Comparison of ENCODE assay signal across 21 cellular contexts in the genomic region with DNA sequence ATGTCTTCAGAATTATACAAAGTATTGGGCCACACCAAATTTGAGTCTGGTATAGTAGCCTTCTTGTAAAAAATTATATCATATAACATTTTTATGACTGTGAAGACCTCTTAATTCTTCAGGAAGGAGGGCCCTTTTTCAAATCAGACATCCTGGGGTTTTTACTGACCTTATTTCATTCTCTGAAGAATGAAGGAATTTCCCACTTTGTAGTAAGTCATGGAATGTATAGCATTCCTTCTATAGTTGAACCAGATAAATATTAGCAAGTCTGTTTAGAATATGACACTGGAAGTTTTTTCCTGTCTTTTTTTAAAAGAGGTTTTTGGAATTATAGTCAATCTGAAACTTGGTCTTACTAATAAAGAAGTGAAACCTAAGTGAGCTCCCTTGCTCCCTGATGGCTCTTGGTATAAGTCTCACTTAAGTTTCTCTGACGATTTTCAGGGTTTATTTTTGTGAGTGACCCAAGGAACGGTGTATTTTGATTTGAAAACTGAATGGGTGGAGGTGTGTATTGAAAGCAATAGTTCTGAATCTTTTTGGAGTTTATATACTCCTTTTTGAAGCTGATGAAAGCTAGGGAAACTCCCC. TPM values are rescaled to one million over a fixed set of nuclear protein-coding genes. Genes with fewer than 3 reads are reported as not detected.
DNase-seq lines count a peak whose midpoint lies in the region; ATAC-seq and TF ChIP-seq lines count a peak whose summit lies in the region.
"Had no signal": no experiment of that assay in that cellular context is flagged by ENCODE, and none has a peak within 500 bp of the region (broad histone marks: within the 10 kb centered on the region; RNA-seq: fewer than 3 reads in every experiment).

No MANE protein-coding gene starts in this region.

- H3K9me3 ChIP-seq in OCI-LY3 (ENCODE audit: insufficient read depth, low read length) (no peaks in the 10 kb centered on the region), endodermal cell (ENCODE audit: control insufficient read depth, low read length) (no peaks in the 10 kb centered on the region)
- H3K9me3 ChIP-seq: adrenal gland had no signal

- H3K9ac ChIP-seq in OCI-LY3 (ENCODE audit: low read length) (no peak overlapping the region), endodermal cell (ENCODE audit: extremely low read depth, low read length, poor library complexity, severe bottlenecking) (peak overlapping the region; percentile 4)
- H3K9ac ChIP-seq: BLaER1 treated with 17β-estradiol and CSF1 and Interleukin-3, amounts not matched to agents 10 nM and 100 nM had no signal

- peaks cover 7% of the 10 kb centered on the region for H3K36me3 Mint-ChIP-seq in endodermal cell (ENCODE audit: low read depth)

- H3K4me1 ChIP-seq in OCI-LY3 (ENCODE audit: low read length) = peaks cover 19% of the 10 kb centered on the region
- H3K4me1 ChIP-seq in endodermal cell (ENCODE audit: control insufficient read depth, insufficient read depth, low read length) = peaks cover 18% of the 10 kb centered on the region

- H3K36me3 ChIP-seq in OCI-LY3 (replicated peaks; ENCODE audit: low read depth, low read length) (peaks cover under 1% of the 10 kb centered on the region), endodermal cell (ENCODE audit: control insufficient read depth, insufficient read depth, low read length) (peaks cover 1% of the 10 kb centered on the region)
- H3K36me3 ChIP-seq: adrenal gland had no signal

- H4K20me1 ChIP-seq in OCI-LY3 (ENCODE audit: insufficient read depth, low read length) = peaks cover 14% of the 10 kb centered on the region

- H3K4me3 Mint-ChIP-seq in endodermal cell = no peak overlapping the region

- intact Hi-C loops in left ventricle myocardium superior (cut with micrococcal nuclease) = no loop called here

- H3K4me3 ChIP-seq in OCI-LY3 (ENCODE audit: low read length) = peak overlapping the region; percentile 28
- no peak overlapping the region for H3K4me3 ChIP-seq in endodermal cell (ENCODE audit: low read length)
- H3K4me3 ChIP-seq: adrenal gland; BLaER1 treated with 17β-estradiol and CSF1 and Interleukin-3, amounts not matched to agents 10 nM and 100 nM had no signal

- peaks cover 14% of the 10 kb centered on the region for H3K79me2 ChIP-seq in OCI-LY3 (ENCODE audit: low read length)

- H2AFZ ChIP-seq in OCI-LY3 (ENCODE audit: low read depth, low read length) = no peak overlapping the region

- peaks cover 43% of the 10 kb centered on the region for H3K4me1 Mint-ChIP-seq in endodermal cell

- WGBS in endodermal cell (ENCODE audit: insufficient coverage in 1 of 2, insufficient read length in 1 of 2), 2 experiments = 60 to 92% methylated on average over 1 to 2 of the region's 2 CpGs

- no peaks in the 10 kb centered on the region for H3K27me3 Mint-ChIP-seq in endodermal cell (ENCODE audit: insufficient read depth)

- H3K27me3 ChIP-seq in OCI-LY3 (ENCODE audit: low read depth, low read length) = no peaks in the 10 kb centered on the region
- no peaks in the 10 kb centered on the region for H3K27me3 ChIP-seq in endodermal cell (ENCODE audit: control insufficient read depth, insufficient read depth, low read length, poor library complexity, severe bottlenecking)
- H3K27me3 ChIP-seq: adrenal gland; BLaER1 treated with 17β-estradiol and CSF1 and Interleukin-3, amounts not matched to agents 10 nM and 100 nM had no signal

- DNase-seq in CD1c-positive myeloid dendritic cell (ENCODE audit: extremely low spot score) (peak; percentile 70), GM19238 (ENCODE audit: insufficient read length, low spot score) (peak; percentile 19), endodermal cell (no peak), globus pallidus (ENCODE audit: low spot score) (no peak), COR-L47 (lab: John Stamatoyannopoulos, UW) (no peak), left ventricle myocardium superior (no peak)
- DNase-seq: adrenal gland; central memory CD4-positive, alpha-beta T cell; DMS79; effector CD8-positive, alpha-beta T cell; H7; hippocampal formation; left colon; NCI-H345; NK-92 treated with Interleukin-12 subunit alpha and Interleukin-12 subunit beta, amount 100 ng/mL, for 24 hours; occipital lobe; SHP77 treated with DMSO at 0.1 percent for 48 hours; T-helper 2 cell had no signal

- H3K4me2 ChIP-seq in OCI-LY3 (ENCODE audit: low read length) = peak overlapping the region; percentile 53

- no peaks in the 10 kb centered on the region for H3K9me3 Mint-ChIP-seq in endodermal cell

- TF ChIP-seq CTCF in OCI-LY3 (IDR thresholded peaks at IDR 0.05; ENCODE audit: low read depth, low read length) (no peak), endodermal cell (conservative IDR thresholded peaks at IDR 0.05) (no peak)

- H3K27ac ChIP-seq in OCI-LY3 (ENCODE audit: low read length) = no peak overlapping the region
- H3K27ac ChIP-seq in endodermal cell (ENCODE audit: low read depth, low read length) = no peak overlapping the region
- H3K27ac ChIP-seq: adrenal gland had no signal

- H3K27ac Mint-ChIP-seq in endodermal cell = peak overlapping the region; percentile 4

- ATAC-seq in left ventricle myocardium superior (no peak), GM18867 (IDR thresholded peaks at IDR 0.05; ENCODE audit: unreplicated experiment) (no peak)
- ATAC-seq: left colon had no signal

RNA-seq across cellular contexts. Expression of a gene that starts 23.7 kb away (rescaled TPM):
- total RNA-seq in endodermal cell (10 to 100 TPM; 41.2 to 47.3 TPM), left ventricle myocardium superior (33.7 TPM)
- polyA plus RNA-seq in endodermal cell (2013, experiment 1 of 2) = 19.0 TPM
- polyA plus RNA-seq in endodermal cell (2013, experiment 2 of 2) = 22.0 TPM

Comparison
In these comparisons a context has a peak if more than half of its experiments do, and no peak if none do; other contexts are left out.
1. DNase-seq: peak in CD1c-positive myeloid dendritic cell (single experiment) and GM19238 (single experiment); none in endodermal cell (single experiment), globus pallidus (single experiment), COR-L47 (single experiment) and left ventricle myocardium superior (single experiment).